ENCODE assay signal across 25 cellular contexts in the genomic region with DNA sequence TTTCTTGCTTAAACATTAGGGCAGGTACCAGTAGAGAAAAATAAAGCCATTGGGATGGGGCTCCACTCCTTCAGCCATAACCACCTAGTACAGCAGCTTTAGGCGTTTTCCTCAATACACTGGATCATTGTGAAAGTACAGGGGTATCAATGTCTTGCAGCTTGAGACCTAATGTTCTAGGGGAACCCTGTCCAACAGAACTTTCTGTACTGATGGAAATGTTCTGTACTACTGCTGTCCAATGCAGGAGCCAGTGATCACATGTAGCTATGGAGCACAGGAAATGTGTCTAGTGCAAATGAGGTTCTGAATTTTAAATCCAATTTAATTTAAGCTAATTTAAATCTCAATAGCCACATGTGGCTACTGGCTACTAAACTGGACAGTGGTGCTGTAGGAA.
"Had no signal": no experiment of that assay in that cellular context is flagged by ENCODE, and none has a peak within 500 bp of the region (broad histone marks: within the 10 kb centered on the region; RNA-seq: fewer than 3 reads in every experiment).

No MANE protein-coding gene starts in this region.

- H3K9me3 ChIP-seq: Peyer's patch, SK-N-SH had no signal

- ATAC-seq: T-cell had no signal

- DNase-seq: KBM-7; MV-4-11; NCI-H1048; NCI-H1105; NCI-H1417 treated with DMSO at 0.1 percent for 48 hours; NCI-H146; NCI-H1694 treated with DMSO at 0.1 percent for 48 hours; NCI-H1930; NCI-H2081; NCI-H2107; NCI-H2227 treated with DMSO at 0.1 percent for 48 hours; NCI-H524; NCI-H526 treated with DMSO at 0.1 percent for 48 hours; NCI-H774; NK-92 treated with Interleukin-12 subunit alpha and Interleukin-12 subunit beta, amount 100 ng/mL, for 24 hours; OCI-M1; PC-9; Peyer's patch; SHP77; SK-N-SH; SW 1271; T-cell had no signal

- H3K4me3 ChIP-seq: PC-9, Peyer's patch had no signal

- H3K27ac ChIP-seq: HL-60, PC-9, Peyer's patch had no signal

- H3K27ac Mint-ChIP-seq: T-cell; T-helper 1 cell treated with Interleukin-12 subunit alpha and Interleukin-12 subunit beta and Interleukin-4 antibody, amounts not matched to agents 30 μg/mL and 1 μg/mL, for 36 hours had no signal

- H3K27me3 ChIP-seq: Peyer's patch had no signal

- H3K4me2 ChIP-seq: PC-9, SK-N-SH had no signal

- H3K36me3 Mint-ChIP-seq: T-cell had no signal

- FAIRE-seq: HTR-8/SVneo had no signal

- H3K9me3 Mint-ChIP-seq: T-cell; T-helper 1 cell treated with Interleukin-12 subunit alpha and Interleukin-12 subunit beta and Interleukin-4 antibody, amounts not matched to agents 30 μg/mL and 1 μg/mL, for 36 hours had no signal

- H3K4me3 Mint-ChIP-seq: T-cell; T-helper 1 cell treated with Interleukin-12 subunit alpha and Interleukin-12 subunit beta and Interleukin-4 antibody, amounts not matched to agents 30 μg/mL and 1 μg/mL, for 36 hours had no signal

- H3K27me3 Mint-ChIP-seq: T-cell had no signal

- H3K4me1 ChIP-seq: Peyer's patch had no signal
